Comparison of ENCODE assay signal across 9 cellular contexts in the genomic region with DNA sequence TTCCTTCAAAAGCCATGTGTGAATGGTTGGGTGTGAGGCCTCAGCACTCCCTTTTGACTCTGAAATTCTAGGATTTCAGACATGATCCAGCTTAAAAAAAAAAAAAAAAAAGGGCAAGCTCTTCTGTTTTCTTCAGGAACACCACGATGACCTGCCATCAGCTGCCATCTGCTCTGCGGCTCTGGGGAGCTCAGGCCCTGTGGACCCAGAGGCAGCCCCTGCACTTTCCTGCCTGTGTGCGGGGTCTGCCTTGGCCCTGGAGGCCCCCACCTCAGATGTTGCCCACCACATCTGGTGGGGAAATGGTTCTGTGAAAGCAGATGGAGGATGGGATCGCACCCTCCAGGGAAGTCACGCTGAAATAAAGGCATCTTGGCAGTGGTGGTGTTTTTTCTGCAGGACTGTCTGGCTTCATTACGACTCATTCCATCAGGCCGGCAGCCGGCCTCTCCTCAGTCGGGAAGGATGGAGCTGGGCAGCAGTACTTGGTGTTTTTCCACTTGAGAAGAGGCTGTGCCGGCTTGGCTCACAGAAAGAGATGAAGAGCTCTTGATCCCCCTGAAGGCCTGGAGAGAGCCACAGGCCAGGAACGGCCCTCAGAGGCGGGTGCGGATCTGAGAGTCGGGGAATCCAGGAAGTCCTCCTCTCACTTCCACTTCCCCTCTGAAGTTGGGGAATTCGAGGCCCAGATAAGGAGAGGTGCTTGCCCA.
DNase-seq lines count a peak whose midpoint lies in the region; ATAC-seq and TF ChIP-seq lines count a peak whose summit lies in the region.
"Had no signal": no experiment of that assay in that cellular context is flagged by ENCODE, and none has a peak within 500 bp of the region (broad histone marks: within the 10 kb centered on the region; RNA-seq: fewer than 3 reads in every experiment).

No MANE protein-coding gene starts in this region.

- H2AFZ ChIP-seq in osteoblast (ENCODE audit: low read length) (peak overlapping the region; percentile 56), H9 (ENCODE audit: low read length) (no peak overlapping the region)

- no peak overlapping the region; the same call in 1 of the 2 replicates for H3K14ac ChIP-seq in H9 (ENCODE audit: insufficient read depth, low read length)

- no peaks in the 10 kb centered on the region; a peak in 1 of 5 replicates for H3K9me3 Mint-ChIP-seq in H9

- H4K91ac ChIP-seq in H9 (ENCODE audit: insufficient read length, low read depth, low read length): no peak overlapping the region

- no peak overlapping the region for H3K9ac ChIP-seq in H9 (ENCODE audit: extremely low read depth, insufficient read length, low read length)

- no peak overlapping the region for H2BK5ac ChIP-seq in H9 (ENCODE audit: insufficient read length, low read length)

- H4K20me1 ChIP-seq in osteoblast (ENCODE audit: insufficient read depth, low read length) (no peaks in the 10 kb centered on the region), H9 (ENCODE audit: control insufficient read depth, insufficient read depth, insufficient read length) (no peaks in the 10 kb centered on the region)

- H4K5ac ChIP-seq in H9 (ENCODE audit: insufficient read length, low read depth, low read length): no peak overlapping the region

- TF ChIP-seq CTCF in RWPE2 (IDR thresholded peaks at IDR 0.05; ENCODE audit: poor library complexity, severe bottlenecking) (no peak), fibroblast of pulmonary artery (IDR thresholded peaks at IDR 0.05; ENCODE audit: low read length, missing control alignments) (no peak), osteoblast (IDR thresholded peaks at IDR 0.05; ENCODE audit: extremely low read depth, low read depth, low read length) (no peak), H9 (conservative IDR thresholded peaks at IDR 0.05) (no peak), WERI-Rb-1 (IDR thresholded peaks at IDR 0.05; ENCODE audit: low read depth, low read length) (no peak)

- no CpG with 5 or more reads among the region's 15 CpGs for WGBS in H9 (ENCODE audit: extremely low coverage, insufficient read length, low lambda C conversion rate)

- H2BK12ac ChIP-seq in H9 (ENCODE audit: insufficient read length, low read depth, low read length): no peak overlapping the region

- no peaks in the 10 kb centered on the region for H3K36me3 ChIP-seq in RWPE2 (ENCODE audit: low read depth)
- H3K36me3 ChIP-seq in osteoblast (ENCODE audit: insufficient read depth, low read length): no peaks in the 10 kb centered on the region
- no peaks in the 10 kb centered on the region for H3K36me3 ChIP-seq in WERI-Rb-1

- no peak overlapping the region for H3K23ac ChIP-seq in H9 (ENCODE audit: insufficient read length, low read depth, low read length)

- no peak overlapping the region for H4K8ac ChIP-seq in H9 (replicated peaks; ENCODE audit: insufficient read length, low read depth, low read length)

- H2BK120ac ChIP-seq in H9 (ENCODE audit: low read depth, low read length, poor library complexity, severe bottlenecking): no peak overlapping the region

- peak overlapping the region in 1 of 3 experiments; percentile 87; a peak in 1 of 7 replicates for H3K27ac Mint-ChIP-seq in H9

- no peak overlapping the region for H3K4ac ChIP-seq in H9 (ENCODE audit: low read depth, low read length)

- H3K23me2 ChIP-seq in H9 (ENCODE audit: insufficient read length, low read depth, low read length, poor library complexity, severe bottlenecking): no peaks in the 10 kb centered on the region

- H3K27me3 ChIP-seq in RWPE2 (ENCODE audit: insufficient read depth, poor library complexity, severe bottlenecking) (no peaks in the 10 kb centered on the region), osteoblast (ENCODE audit: insufficient read depth, low read length) (no peaks in the 10 kb centered on the region), H9 (ENCODE audit: insufficient read depth, low read length) (0 out of 2 replicates have a peak, but pooled peaks cover 3% of the 10 kb centered on the region), WERI-Rb-1 (ENCODE audit: insufficient read depth, low read depth, severe bottlenecking) (no peaks in the 10 kb centered on the region)

- H3K4me3 ChIP-seq in RWPE2 (ENCODE audit: severe bottlenecking) (no peak overlapping the region), fibroblast of pulmonary artery (replicated peaks; ENCODE audit: low read depth, low read length) (no peak overlapping the region), osteoblast (ENCODE audit: insufficient read depth, low read length) (no peak overlapping the region), WERI-Rb-1 (ENCODE audit: low read depth, low read length) (no peak overlapping the region)

- H3K4me1 ChIP-seq in RWPE2 (ENCODE audit: insufficient read depth, poor library complexity, severe bottlenecking) (peaks cover 12% of the 10 kb centered on the region), osteoblast (ENCODE audit: insufficient read depth, low read length) (no peaks in the 10 kb centered on the region), H9 (ENCODE audit: insufficient read depth, low read length) (no peaks in the 10 kb centered on the region)

- H2AK5ac ChIP-seq in H9 (ENCODE audit: insufficient read length, low read length): no peak overlapping the region

- H3K36me3 Mint-ChIP-seq in H9 (ENCODE audit: insufficient read depth in 1 of 3, low read depth in 3 of 3): no peaks in the 10 kb centered on the region

- H3K4me1 Mint-ChIP-seq in H9: no peaks in the 10 kb centered on the region

- H3K79me1 ChIP-seq in H9 (ENCODE audit: insufficient read depth, low read depth, low read length, poor library complexity, severe bottlenecking): no peaks in the 10 kb centered on the region

- peak; percentile 69 for DNase-seq in AG20443 (ENCODE audit: low spot score)
- peak; percentile 22 for DNase-seq in RWPE2 (ENCODE audit: low spot score)
- peak; percentile 42 for DNase-seq in fibroblast of pulmonary artery (ENCODE audit: low read depth)
- peak; percentile 81 for DNase-seq in osteoblast (ENCODE audit: insufficient read length, low spot score, missing footprints)
- DNase-seq in H9: no peak
- DNase-seq in WERI-Rb-1: no peak
- DNase-seq in SK-N-DZ (ENCODE audit: low spot score): no peak
- DNase-seq: stimulated activated naive CD8-positive, alpha-beta T cell treated with anti-CD3 and anti-CD28 coated beads, Interleukin-15, Interleukin-2, amounts not matched to agents 100 U/mL and 50 U/mL, for 24 hours had no signal

- peak; percentile 41; the same call in 1 of the 3 replicates for ATAC-seq in RWPE2 (ENCODE audit: low read depth)
- ATAC-seq in HG02759 (IDR thresholded peaks at IDR 0.05; ENCODE audit: unreplicated experiment): no peak
- ATAC-seq: stimulated activated naive CD8-positive, alpha-beta T cell treated with anti-CD3 and anti-CD28 coated beads, Interleukin-15, Interleukin-2, amounts not matched to agents 100 U/mL and 50 U/mL, for 24 hours had no signal

- H3K18ac ChIP-seq in H9 (ENCODE audit: insufficient read length, low read depth, low read length): no peak overlapping the region

- no peak overlapping the region for H2BK15ac ChIP-seq in H9 (ENCODE audit: low read depth, low read length)

- H3T11ph ChIP-seq in H9 (ENCODE audit: low read length): no peak overlapping the region

- H3K9me3 ChIP-seq in RWPE2 (ENCODE audit: severe bottlenecking) (no peaks in the 10 kb centered on the region), osteoblast (ENCODE audit: low read depth, low read length) (no peaks in the 10 kb centered on the region), H9 (ENCODE audit: control insufficient read depth, low read depth, low read length) (no peaks in the 10 kb centered on the region), WERI-Rb-1 (ENCODE audit: severe bottlenecking) (no peaks in the 10 kb centered on the region)

- H3K27ac ChIP-seq in RWPE2 (ENCODE audit: poor library complexity, severe bottlenecking): peak overlapping the region; percentile 25
- no peak overlapping the region for H3K27ac ChIP-seq in osteoblast (ENCODE audit: low read depth, low read length)
- no peak overlapping the region for H3K27ac ChIP-seq in H9 (ENCODE audit: insufficient read length, low read depth, low read length)
- no peak overlapping the region for H3K27ac ChIP-seq in WERI-Rb-1

- no peak overlapping the region for H3K56ac ChIP-seq in H9 (ENCODE audit: insufficient read length, low read depth, low read length)

- no peak overlapping the region for H2BK20ac ChIP-seq in H9 (ENCODE audit: low read depth, low read length, poor library complexity, severe bottlenecking)

- no peaks in the 10 kb centered on the region; the same call in 1 of the 2 replicates for H3K27me3 Mint-ChIP-seq in H9 (ENCODE audit: low read depth)

- H3K4me3 Mint-ChIP-seq in H9: no peak overlapping the region

- H3K79me2 ChIP-seq in osteoblast (ENCODE audit: insufficient read depth, low read length): no peaks in the 10 kb centered on the region
- no peaks in the 10 kb centered on the region for H3K79me2 ChIP-seq in H9 (ENCODE audit: insufficient read depth, low read length)

- H3K4me2 ChIP-seq in osteoblast (ENCODE audit: insufficient read depth, low read length) (no peak overlapping the region), H9 (ENCODE audit: insufficient read depth, insufficient read length, low read length) (no peak overlapping the region)

Comparison
In these comparisons a context has a peak if more than half of its experiments do, and no peak if none do; other contexts are left out.
1. DNase-seq: peak in AG20443 (single experiment), RWPE2 (single experiment), fibroblast of pulmonary artery (single experiment) and osteoblast (single experiment); none in H9 (single experiment), WERI-Rb-1 (single experiment) and SK-N-DZ (single experiment).